Comparison of ENCODE assay signal across 17 cellular contexts in genomic region chr1:10940451-10940804, GRCh38.
DNase-seq lines count a peak whose midpoint lies in the region; ATAC-seq and TF ChIP-seq lines count a peak whose summit lies in the region.
"Had no signal": no experiment of that assay in that cellular context is flagged by ENCODE, and none has a peak within 500 bp of the region (broad histone marks: within the 10 kb centered on the region; RNA-seq: fewer than 3 reads in every experiment).

No MANE protein-coding gene starts in this region.

- H3K4me1 ChIP-seq in CD4-positive, CD25-positive, alpha-beta regulatory T cell (ENCODE audit: control insufficient read depth, insufficient read depth, low read length, poor library complexity, severe bottlenecking): peaks cover 21% of the 10 kb centered on the region
- peaks cover 47% of the 10 kb centered on the region for H3K4me1 ChIP-seq in DND-41 (ENCODE audit: insufficient read depth, low read length)
- no peaks in the 10 kb centered on the region for H3K4me1 ChIP-seq in fibroblast of lung (ENCODE audit: control insufficient read depth, extremely low read depth, insufficient read depth, low read length)

- H3K9ac ChIP-seq in DND-41 (ENCODE audit: low read depth, low read length): peak overlapping the region; percentile 4; the same call in 1 of the 2 replicates
- no peak overlapping the region for H3K9ac ChIP-seq in fibroblast of lung (ENCODE audit: insufficient read depth, low read length)

- peak overlapping the region in 2 of 3 donors; percentile 85 to 90 for H3K27ac Mint-ChIP-seq in CD4-positive, CD25-positive, alpha-beta regulatory T cell
- H3K27ac Mint-ChIP-seq in T-cell: peak overlapping the region in 1 of 2 donors; percentile 73
- H3K27ac Mint-ChIP-seq: naive B cell had no signal

- H3K4me2 ChIP-seq in DND-41 (ENCODE audit: insufficient read depth, low read length): peak overlapping the region; percentile 64
- H3K4me2 ChIP-seq in fibroblast of lung (ENCODE audit: extremely low read depth, insufficient read depth, low read length): peak overlapping the region; percentile 32

- no peaks in the 10 kb centered on the region for H3K36me3 Mint-ChIP-seq in CD4-positive, CD25-positive, alpha-beta regulatory T cell
- H3K36me3 Mint-ChIP-seq in T-cell: no peaks in the 10 kb centered on the region

- H2AFZ ChIP-seq in DND-41 (ENCODE audit: low read depth, low read length): no peak overlapping the region
- H2AFZ ChIP-seq in fibroblast of lung (ENCODE audit: low read length): no peak overlapping the region

- H3K27ac ChIP-seq in CD4-positive, CD25-positive, alpha-beta regulatory T cell (ENCODE audit: insufficient read depth, low read length, poor library complexity, severe bottlenecking): no peak overlapping the region
- H3K27ac ChIP-seq in DND-41 (ENCODE audit: low read length) (peak overlapping the region; percentile 20; the same call in 1 of the 2 replicates), fibroblast of lung (ENCODE audit: insufficient read depth, low read length) (no peak overlapping the region)
- H3K27ac ChIP-seq: dorsolateral prefrontal cortex, Peyer's patch had no signal

- H3K36me3 ChIP-seq in CD4-positive, CD25-positive, alpha-beta regulatory T cell (ENCODE audit: control insufficient read depth, insufficient read depth, low read length): no peaks in the 10 kb centered on the region
- H3K36me3 ChIP-seq in DND-41 (ENCODE audit: insufficient read depth, low read length): no peaks in the 10 kb centered on the region
- no peaks in the 10 kb centered on the region for H3K36me3 ChIP-seq in fibroblast of lung (ENCODE audit: control insufficient read depth, insufficient read depth, low read length)
- H3K36me3 ChIP-seq: MG63, Peyer's patch had no signal

- DNase-seq in CD4-positive, CD25-positive, alpha-beta regulatory T cell: no peak
- no peak for DNase-seq in DND-41
- DNase-seq in T-cell: no peak
- no peak for DNase-seq in fibroblast of lung (ENCODE audit: low read depth in 2 of 2)
- DNase-seq in hepatic stellate cell (ENCODE audit: low spot score): no peak
- DNase-seq in hippocampal formation (lab: John Stamatoyannopoulos, UW): no peak
- DNase-seq in EL: no peak
- DNase-seq in LoVo (ENCODE audit: low spot score): no peak
- DNase-seq: activated effector memory CD4-positive, alpha-beta T cell treated with Interleukin-2 at 50 U/mL for 16 hours; dorsolateral prefrontal cortex; GDM1; MG63; naive B cell; NCI-H2081 treated with DMSO at 0.1 percent for 48 hours; NCI-H69; Peyer's patch; SW 1271 had no signal

- POLR2A ChIA-PET in T-cell (lab: Charles Lee): no interaction called here

- H3K4me3 ChIP-seq in CD4-positive, CD25-positive, alpha-beta regulatory T cell (ENCODE audit: low read depth, low read length): peak overlapping the region; percentile 37
- no peak overlapping the region for H3K4me3 ChIP-seq in DND-41 (ENCODE audit: low read depth in 1 of 2, low read length in 2 of 2)
- H3K4me3 ChIP-seq in fibroblast of lung (replicated peaks in 1 of 4; ENCODE audit: control extremely low read depth in 1 of 4, insufficient read depth in 1 of 4, low read depth in 3 of 4, low read length in 4 of 4): no peak overlapping the region
- H3K4me3 ChIP-seq: dorsolateral prefrontal cortex, MG63 had no signal

- H3K27me3 Mint-ChIP-seq in CD4-positive, CD25-positive, alpha-beta regulatory T cell: peaks cover 42% of the 10 kb centered on the region
- peaks cover 17 to 33% of the 10 kb centered on the region in 2 donors for H3K27me3 Mint-ChIP-seq in T-cell

- H3K9me3 Mint-ChIP-seq in CD4-positive, CD25-positive, alpha-beta regulatory T cell: peaks cover 0 to 2% (median 0%) of the 10 kb centered on the region in 7 donors
- no peaks in the 10 kb centered on the region for H3K9me3 Mint-ChIP-seq in T-cell
- H3K9me3 Mint-ChIP-seq: naive B cell had no signal

- no peak for ATAC-seq in CD4-positive, CD25-positive, alpha-beta regulatory T cell (ENCODE audit: low read depth in 2 of 2)
- ATAC-seq in DND-41 (ENCODE audit: insufficient read depth, low read depth) (peak; percentile 3; the same call in 2 of the 3 replicates), T-cell (replicated peaks in 1 of 4) (no peak)

- H3K4me1 Mint-ChIP-seq in CD4-positive, CD25-positive, alpha-beta regulatory T cell: peaks cover 11 to 44% (median 19%) of the 10 kb centered on the region in 4 donors
- peaks cover 35 to 51% (median 38%) of the 10 kb centered on the region in 3 donors for H3K4me1 Mint-ChIP-seq in T-cell

- no peaks in the 10 kb centered on the region for H3K9me3 ChIP-seq in CD4-positive, CD25-positive, alpha-beta regulatory T cell (ENCODE audit: control insufficient read depth in 2 of 2, low read length in 2 of 2)
- no peaks in the 10 kb centered on the region for H3K9me3 ChIP-seq in DND-41 (ENCODE audit: insufficient read depth, low read length, severe bottlenecking)
- H3K9me3 ChIP-seq in fibroblast of lung (ENCODE audit: control insufficient read depth, insufficient read depth, low read depth, low read length): no peaks in the 10 kb centered on the region
- H3K9me3 ChIP-seq: MG63, Peyer's patch had no signal

- no peaks in the 10 kb centered on the region for H3K79me2 ChIP-seq in DND-41 (ENCODE audit: insufficient read depth, low read length)
- H3K79me2 ChIP-seq in fibroblast of lung (ENCODE audit: control insufficient read depth, insufficient read depth, low read length): no peaks in the 10 kb centered on the region

- CTCF ChIA-PET in T-cell (lab: Charles Lee): no interaction called here

- H3K27me3 ChIP-seq in CD4-positive, CD25-positive, alpha-beta regulatory T cell (ENCODE audit: control insufficient read depth, insufficient read depth, low read length): peaks cover 2% of the 10 kb centered on the region
- H3K27me3 ChIP-seq in DND-41 (ENCODE audit: insufficient read depth, low read length, poor library complexity): peaks cover 37% of the 10 kb centered on the region
- peaks cover 8% of the 10 kb centered on the region for H3K27me3 ChIP-seq in fibroblast of lung (ENCODE audit: control insufficient read depth, insufficient read depth, low read length)
- H3K27me3 ChIP-seq: MG63, Peyer's patch had no signal

- peak overlapping the region in 3 of 4 donors; percentile 12 to 90 (median 82) for H3K4me3 Mint-ChIP-seq in CD4-positive, CD25-positive, alpha-beta regulatory T cell
- H3K4me3 Mint-ChIP-seq in T-cell: peak overlapping the region; percentile 64 to 81 (median 70)

- TF ChIP-seq CTCF in DND-41 (IDR thresholded peaks at IDR 0.05; ENCODE audit: borderline replicate concordance, extremely low read depth, low read length, poor library complexity, severe bottlenecking): peak; percentile 11
- no peak for TF ChIP-seq CTCF in fibroblast of lung (conservative IDR thresholded peaks at IDR 0.05 in 1 of 2, IDR thresholded peaks at IDR 0.05 in 1 of 2; ENCODE audit: low read depth in 1 of 2, low read length in 2 of 2)

- H4K20me1 ChIP-seq in DND-41 (ENCODE audit: insufficient read depth, low read length): peaks cover 61% of the 10 kb centered on the region
- H4K20me1 ChIP-seq in fibroblast of lung (ENCODE audit: control insufficient read depth, extremely low read depth, insufficient read depth, low read length): no peaks in the 10 kb centered on the region
